Comparison of ENCODE assay signal across 8 cellular contexts in the genomic region with DNA sequence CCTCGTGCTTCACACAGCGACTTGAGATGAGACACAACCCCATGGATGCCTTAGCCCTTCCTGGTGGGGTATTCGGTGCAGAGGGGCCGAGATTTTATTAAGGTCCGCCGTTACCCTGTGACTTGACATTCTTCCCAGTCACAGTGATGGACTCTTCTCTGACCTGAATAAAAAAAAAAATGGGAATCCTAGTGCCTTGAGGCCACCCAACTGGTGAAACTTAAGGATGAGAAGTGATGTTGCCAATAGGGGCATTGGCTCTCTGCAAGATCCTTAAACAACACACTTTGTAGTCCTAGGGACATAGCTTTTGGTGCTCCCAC. TPM values are rescaled to one million over a fixed set of nuclear protein-coding genes. Genes with fewer than 3 reads are reported as not detected.
DNase-seq lines count a peak whose midpoint lies in the region; ATAC-seq and TF ChIP-seq lines count a peak whose summit lies in the region.

No MANE protein-coding gene starts in this region.

- H3K27me3 ChIP-seq in spleen (replicated peaks in 1 of 7): no peaks in the 10 kb centered on the region

- H3K4me1 ChIP-seq in spleen: peaks cover 15 to 46% (median 38%) of the 10 kb centered on the region in 6 donors

- no peaks in the 10 kb centered on the region for H3K9me3 Mint-ChIP-seq in T-cell

- intact Hi-C loops in spleen (cut with DNase I; ENCODE audit: low total_unique reads): no loop called here

- no peaks in the 10 kb centered on the region for H3K9me3 ChIP-seq in spleen

- TF ChIP-seq CTCF in foreskin fibroblast (IDR thresholded peaks at IDR 0.05; ENCODE audit: low read depth, low read length): no peak
- TF ChIP-seq CTCF in spleen (IDR thresholded peaks at IDR 0.05 in 8 of 11, conservative IDR thresholded peaks at IDR 0.05 in 3 of 11): no peak

- WGBS in spleen, 5 donors: 53 to 82% (median 59%) methylated on average over 4 to 6 of the region's 6 CpGs

- peaks cover 38% of the 10 kb centered on the region for H3K36me3 Mint-ChIP-seq in T-cell

- peak overlapping the region; percentile 99 to 100 (median 99) for H3K27ac ChIP-seq in spleen

- H3K4me3 ChIP-seq in foreskin fibroblast (ENCODE audit: low read depth in 1 of 2, low read length in 2 of 2) (peak overlapping the region; percentile 38 to 47), spleen (peak overlapping the region; percentile 45 to 95 (median 70))

- peaks cover 0 to 61% (median 32%) of the 10 kb centered on the region in 6 donors for H3K36me3 ChIP-seq in spleen

- H3K27ac Mint-ChIP-seq in T-cell: peak overlapping the region; percentile 88 to 90

- no peak for ATAC-seq in T-cell (replicated peaks in 1 of 4)
- no peak for ATAC-seq in GM18861 (IDR thresholded peaks at IDR 0.05; ENCODE audit: unreplicated experiment)
- no peak for ATAC-seq in HG02973 (IDR thresholded peaks at IDR 0.05; ENCODE audit: unreplicated experiment)

- POLR2A ChIA-PET in T-cell (lab: Charles Lee): interaction anchor here (0.6 to 2.1 kb wide), 6 partner anchors 11 to 784 kb away, joined by 3 to 41 read pairs (median 4); a partner anchor contains a TSS

- CTCF ChIA-PET in T-cell (lab: Charles Lee): interaction anchor here in 1 of 2 donors (0.8 to 3.7 kb wide), 5 partner anchors 17 to 622 kb away, joined by 3 to 56 read pairs (median 12); a partner anchor contains a TSS

- no peak for TF ChIP-seq POLR2A in spleen (IDR thresholded peaks at IDR 0.05)

- peaks cover 32 to 38% (median 36%) of the 10 kb centered on the region in 3 donors for H3K4me1 Mint-ChIP-seq in T-cell

- no peaks in the 10 kb centered on the region for H3K27me3 Mint-ChIP-seq in T-cell

- DNase-seq in NCI-H1092 treated with DMSO at 0.1 percent for 48 hours (lab: John Stamatoyannopoulos, UW): peak; percentile 14
- no peak for DNase-seq in NCI-H1092 (lab: John Stamatoyannopoulos, UW)
- no peak for DNase-seq in T-cell
- peak in 1 of 2 donors; percentile 28 for DNase-seq in foreskin fibroblast
- no peak for DNase-seq in spleen
- no peak for DNase-seq in pons (ENCODE audit: low spot score)

- H3K4me3 Mint-ChIP-seq in T-cell: peak overlapping the region; percentile 82 to 96 (median 86)

RNA-seq across cellular contexts. Expression of a gene that starts 0.7 kb away (rescaled TPM):
- total RNA-seq in T-cell (10 to 100 TPM; 57.4 to 66.8 (median 61.7) TPM), spleen (10 to 100 TPM; 54.2 to 78.8 (median 67.5) TPM)
- 10 to 100 TPM; 30.6 to 34.3 (median 33.4) TPM for polyA plus RNA-seq in spleen

RNA-seq across cellular contexts. Expression of a gene that starts 26.4 kb away (rescaled TPM):
- total RNA-seq in T-cell (10 to 100 TPM; 23.1 to 37.6 (median 33.4) TPM), spleen (10 to 100 TPM; 28.1 to 62.5 (median 37.9) TPM)
- polyA plus RNA-seq in spleen: 10 to 100 TPM; 40.7 to 65.0 (median 46.9) TPM

RNA-seq across cellular contexts. Expression of a gene that starts 26.6 kb away (rescaled TPM):
- total RNA-seq in T-cell: 1 to 10 TPM; 2.6 to 8.3 (median 7.6) TPM
- 1 to 10 TPM; 3.4 to 7.0 (median 5.3) TPM for total RNA-seq in spleen
- polyA plus RNA-seq in spleen: 1 to 10 TPM; 2.6 to 4.2 (median 3.2) TPM
